8 cellular contexts compared by ENCODE assay signal in the genomic region with DNA sequence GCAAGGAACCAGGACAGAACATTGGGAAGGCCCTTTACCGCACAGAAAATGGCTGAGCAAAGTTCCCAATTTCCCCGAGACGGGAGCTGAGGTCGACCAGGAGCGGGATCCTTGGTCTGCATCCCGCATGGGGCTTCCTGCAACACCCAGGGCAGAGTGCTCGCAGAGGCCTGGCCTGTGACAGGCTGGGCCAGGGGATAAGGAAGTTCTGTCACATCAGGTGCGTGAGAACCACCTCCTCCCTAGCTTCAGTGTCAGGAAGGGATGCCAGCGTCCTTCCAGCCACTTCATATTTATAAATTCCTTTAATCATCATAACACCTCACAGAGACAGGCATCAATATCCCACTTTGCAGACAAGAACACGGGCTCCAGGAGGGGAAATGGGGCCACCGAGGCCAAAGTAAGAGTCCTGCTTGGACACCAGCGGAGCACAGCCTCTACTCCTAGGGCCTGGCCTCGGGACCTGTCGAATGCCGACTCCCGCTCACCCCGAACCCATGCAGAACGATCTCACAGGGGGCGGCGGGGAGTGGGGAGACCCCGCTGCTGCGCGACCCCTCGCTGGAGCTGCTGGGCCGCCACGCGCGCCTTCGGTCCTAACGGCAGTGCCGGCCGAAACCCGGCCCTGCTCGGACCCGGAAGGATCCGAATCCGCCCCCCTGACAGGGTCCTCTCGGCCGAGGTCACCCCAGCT. TPM values are rescaled to one million over a fixed set of nuclear protein-coding genes. Genes with fewer than 3 reads are reported as not detected.
DNase-seq lines count a peak whose midpoint lies in the region; ATAC-seq lines count a peak whose summit lies in the region.

No MANE protein-coding gene starts in this region.

- peaks cover 55% of the 10 kb centered on the region for H3K36me3 ChIP-seq in CD8-positive, alpha-beta memory T cell (ENCODE audit: insufficient read depth, low read length)
- H3K36me3 ChIP-seq in HAP-1 (replicated peaks) (peaks cover 37% of the 10 kb centered on the region), SJSA1 (peaks cover 78% of the 10 kb centered on the region), mucosa of stomach (ENCODE audit: control insufficient read depth, insufficient read depth, low read length) (peaks cover 17% of the 10 kb centered on the region)

- no peak for DNase-seq in CD8-positive, alpha-beta memory T cell
- DNase-seq in HAP-1 (ENCODE audit: low spot score in 2 of 2) = peak in 1 of 2 experiments; percentile 15
- peak in 1 of 2 experiments; percentile 41 for DNase-seq in SJSA1 (ENCODE audit: low read depth in 1 of 2, low spot score in 2 of 2)
- no peak for DNase-seq in effector memory CD8-positive, alpha-beta T cell
- no peak for DNase-seq in DMS79 treated with DMSO at 0.1 percent for 48 hours (lab: John Stamatoyannopoulos, UW)
- no peak for DNase-seq in SW480 (ENCODE audit: low spot score)

- POLR2A ChIA-PET in CD8-positive, alpha-beta memory T cell (lab: Charles Lee) = interaction anchor here (0.6 to 2.8 kb wide), 21 partner anchors 9 to 370 kb away, joined by 3 to 28 read pairs (median 7); partner anchors contain the start of genes PGGHG, PHRF1, PSMD13 and PTDSS2

- H3K4me3 ChIP-seq in CD8-positive, alpha-beta memory T cell (ENCODE audit: low read length) = peak overlapping the region; percentile 83
- H3K4me3 ChIP-seq in HAP-1 (peak overlapping the region; percentile 91), SJSA1 (peak overlapping the region; percentile 87), mucosa of stomach (ENCODE audit: low read length) (peak overlapping the region; percentile 89)

- H3K9ac ChIP-seq in mucosa of stomach (ENCODE audit: low read length) = peak overlapping the region; percentile 97

- H3K4me1 Mint-ChIP-seq in CD8-positive, alpha-beta memory T cell = peaks cover 53 to 83% (median 59%) of the 10 kb centered on the region in 3 donors
- H3K4me1 Mint-ChIP-seq in effector memory CD8-positive, alpha-beta T cell (ENCODE audit: low read depth in 2 of 2) = peaks cover 56 to 58% of the 10 kb centered on the region in 2 donors

- H3K27me3 ChIP-seq in CD8-positive, alpha-beta memory T cell (ENCODE audit: insufficient read depth, low read length, poor library complexity, severe bottlenecking) = no peaks in the 10 kb centered on the region
- H3K27me3 ChIP-seq in HAP-1 (ENCODE audit: low read depth) (no peaks in the 10 kb centered on the region), SJSA1 (replicated peaks) (no peaks in the 10 kb centered on the region), mucosa of stomach (ENCODE audit: control insufficient read depth, insufficient read depth, low read length) (no peaks in the 10 kb centered on the region)

- peaks cover 65% of the 10 kb centered on the region for H3K4me1 ChIP-seq in CD8-positive, alpha-beta memory T cell (ENCODE audit: insufficient read depth, low read length)
- peaks cover 6% of the 10 kb centered on the region for H3K4me1 ChIP-seq in HAP-1
- peaks cover 32% of the 10 kb centered on the region for H3K4me1 ChIP-seq in SJSA1 (replicated peaks)
- peaks cover 29% of the 10 kb centered on the region for H3K4me1 ChIP-seq in mucosa of stomach (ENCODE audit: control insufficient read depth, insufficient read depth, low read length)

- no peaks in the 10 kb centered on the region for H3K9me3 ChIP-seq in CD8-positive, alpha-beta memory T cell (ENCODE audit: low read length)
- H3K9me3 ChIP-seq in HAP-1 (no peaks in the 10 kb centered on the region), SJSA1 (replicated peaks) (no peaks in the 10 kb centered on the region), mucosa of stomach (ENCODE audit: control insufficient read depth, low read length) (no peaks in the 10 kb centered on the region)

- peaks cover 0 to 81% (median 0%) of the 10 kb centered on the region in 3 donors for H3K36me3 Mint-ChIP-seq in CD8-positive, alpha-beta memory T cell
- H3K36me3 Mint-ChIP-seq in effector memory CD8-positive, alpha-beta T cell (ENCODE audit: insufficient read depth) = peaks cover 56% of the 10 kb centered on the region

- peaks cover 0 to 3% (median 0%) of the 10 kb centered on the region in 5 donors for H3K9me3 Mint-ChIP-seq in CD8-positive, alpha-beta memory T cell
- H3K9me3 Mint-ChIP-seq in effector memory CD8-positive, alpha-beta T cell = no peaks in the 10 kb centered on the region

- H3K4me3 Mint-ChIP-seq in CD8-positive, alpha-beta memory T cell = peak overlapping the region; percentile 95 to 100 (median 98)
- H3K4me3 Mint-ChIP-seq in effector memory CD8-positive, alpha-beta T cell = peak overlapping the region; percentile 92 to 94

- CTCF ChIA-PET in CD8-positive, alpha-beta memory T cell (lab: Charles Lee) = interaction anchor here (0.8 to 2.5 kb wide), 16 partner anchors 9 to 312 kb away, joined by 3 to 10 read pairs (median 4); partner anchors contain the start of genes PSMD13, PTDSS2 and SIRT3

- H3K27me3 Mint-ChIP-seq in CD8-positive, alpha-beta memory T cell = peaks cover 0 to 8% of the 10 kb centered on the region in 2 donors
- no peaks in the 10 kb centered on the region for H3K27me3 Mint-ChIP-seq in effector memory CD8-positive, alpha-beta T cell

- in situ Hi-C loops in HAP-1 (cut with MboI; ENCODE audit: low sequenced_read_pairs) = no loop called here

- ATAC-seq in effector memory CD8-positive, alpha-beta T cell (replicated peaks) = no peak
- ATAC-seq in GM21786 (IDR thresholded peaks at IDR 0.05; ENCODE audit: unreplicated experiment) = no peak

- H3K27ac ChIP-seq in CD8-positive, alpha-beta memory T cell (ENCODE audit: low read depth, low read length) = peak overlapping the region; percentile 93
- H3K27ac ChIP-seq in SJSA1 = peak overlapping the region; percentile 90

- H3K27ac Mint-ChIP-seq in CD8-positive, alpha-beta memory T cell = peak overlapping the region; percentile 97 to 100 (median 99)
- peak overlapping the region; percentile 97 to 98 for H3K27ac Mint-ChIP-seq in effector memory CD8-positive, alpha-beta T cell

RNA-seq across cellular contexts. Expression of gene BET1L, which starts 0.5 kb away (rescaled TPM):
- 10 to 100 TPM; 36.1 to 38.5 TPM for total RNA-seq in CD8-positive, alpha-beta memory T cell
- 60.4 TPM for polyA plus RNA-seq in CD8-positive, alpha-beta memory T cell
- total RNA-seq in SJSA1 (2014; rRNA removed; shearing (Covaris generic)) = 9.8 and 10.5 TPM in 2 replicates

RNA-seq across cellular contexts. Expression of gene RIC8A, which starts 0.8 kb away (rescaled TPM):
- 100 to 1,000 TPM; 137 to 139 TPM for total RNA-seq in CD8-positive, alpha-beta memory T cell
- 103 TPM for polyA plus RNA-seq in CD8-positive, alpha-beta memory T cell
- total RNA-seq in SJSA1 (2014; rRNA removed; shearing (Covaris generic)) = 165 and 176 TPM in 2 replicates

RNA-seq across cellular contexts. Expression of gene SCGB1C1, which starts 13.8 kb away (rescaled TPM):
- total RNA-seq in CD8-positive, alpha-beta memory T cell = not detected
- not detected for polyA plus RNA-seq in CD8-positive, alpha-beta memory T cell
- total RNA-seq in SJSA1 (2014; rRNA removed; shearing (Covaris generic)) = not detected in 2 replicates

RNA-seq across cellular contexts. Expression of gene SIRT3, which starts 29.5 kb away (rescaled TPM):
- total RNA-seq in CD8-positive, alpha-beta memory T cell = 10 to 100 TPM; 13.6 to 14.8 TPM
- polyA plus RNA-seq in CD8-positive, alpha-beta memory T cell = 12.2 TPM
- total RNA-seq in SJSA1 (2014; rRNA removed; shearing (Covaris generic)) = 2.3 and 7.1 TPM in 2 replicates

RNA-seq across cellular contexts. Expression of gene PSMD13, which starts 30.1 kb away (rescaled TPM):
- 100 to 1,000 TPM; 235 to 237 TPM for total RNA-seq in CD8-positive, alpha-beta memory T cell
- polyA plus RNA-seq in CD8-positive, alpha-beta memory T cell = 218 TPM
- 217 and 331 TPM in 2 replicates for total RNA-seq in SJSA1 (2014; rRNA removed; shearing (Covaris generic))
